In genomic region chr15:75597667-75598341, GRCh38 we compare ENCODE assay signal across 8 cellular contexts. TPM values are rescaled to one million over a fixed set of nuclear protein-coding genes. Genes with fewer than 3 reads are reported as not detected.
DNase-seq lines count a peak whose midpoint lies in the region; ATAC-seq and TF ChIP-seq lines count a peak whose summit lies in the region.

No MANE protein-coding gene starts in this region.

- peak; percentile 12 for DNase-seq in MV-4-11 (lab: John Stamatoyannopoulos, UW)
- DNase-seq in lung microvascular endothelial cell (ENCODE audit: low read depth in 2 of 2): peak; percentile 30 to 31
- no peak for DNase-seq in HK-2 (ENCODE audit: unreplicated experiment)
- no peak for DNase-seq in NCI-H2029 treated with DMSO at 0.1 percent for 48 hours (lab: John Stamatoyannopoulos, UW)

- H4K20me1 ChIP-seq in DOHH2 (ENCODE audit: control insufficient read depth, insufficient read depth, low read depth, low read length): no peaks in the 10 kb centered on the region

- H3K9me3 ChIP-seq in DOHH2 (ENCODE audit: control insufficient read depth, insufficient read depth, low read length): no peaks in the 10 kb centered on the region

- H3K27ac ChIP-seq in DOHH2 (ENCODE audit: low read depth, low read length) (no peak overlapping the region), angular gyrus (ENCODE audit: low read depth, low read length) (peak overlapping the region; percentile 29)

- no peak for ATAC-seq in GM21723 (IDR thresholded peaks at IDR 0.05; ENCODE audit: unreplicated experiment)
- ATAC-seq in HG02588 (IDR thresholded peaks at IDR 0.05; ENCODE audit: unreplicated experiment): no peak

- no peaks in the 10 kb centered on the region for H3K27me3 ChIP-seq in DOHH2 (ENCODE audit: control insufficient read depth, low read length)

- no peaks in the 10 kb centered on the region for H3F3A ChIP-seq in DOHH2 (ENCODE audit: control insufficient read depth, insufficient read depth)

- no peaks in the 10 kb centered on the region for H3K79me2 ChIP-seq in DOHH2 (ENCODE audit: control insufficient read depth, low read length)

- no peaks in the 10 kb centered on the region for H3K9me2 ChIP-seq in DOHH2 (replicated peaks; ENCODE audit: control insufficient read depth, low read length)

- H3K4me1 ChIP-seq in DOHH2 (ENCODE audit: control insufficient read depth, low read length): no peaks in the 10 kb centered on the region

- no peak overlapping the region for H3K4me2 ChIP-seq in DOHH2 (ENCODE audit: low read length)

- TF ChIP-seq CTCF in DOHH2 (IDR thresholded peaks at IDR 0.05; ENCODE audit: low read depth, low read length, poor library complexity, severe bottlenecking): peak; percentile 47

- H3K4me3 ChIP-seq in DOHH2 (ENCODE audit: low read length): no peak overlapping the region

- H3K36me3 ChIP-seq in DOHH2 (ENCODE audit: control insufficient read depth, low read length): peaks cover 48% of the 10 kb centered on the region

RNA-seq across cellular contexts. Expression of gene PTPN9, which starts 18.7 kb away (rescaled TPM):
- 9.2 and 9.7 TPM in 2 replicates for total RNA-seq in lung microvascular endothelial cell

RNA-seq across cellular contexts. Expression of gene SNUPN, which starts 27.7 kb away (rescaled TPM):
- 12.6 and 16.1 TPM in 2 replicates for total RNA-seq in lung microvascular endothelial cell

RNA-seq across cellular contexts. Expression of gene IMP3, which starts 42.2 kb away (rescaled TPM):
- 51.6 and 92.1 TPM in 2 replicates for total RNA-seq in lung microvascular endothelial cell

RNA-seq across cellular contexts. Expression of gene SNX33, which starts 49.9 kb away (rescaled TPM):
- 7.6 and 13.3 TPM in 2 replicates for total RNA-seq in lung microvascular endothelial cell

Comparison
In these comparisons a context has a peak if more than half of its experiments do, and no peak if none do; other contexts are left out.
1. DNase-seq: peak in MV-4-11 (single experiment) and lung microvascular endothelial cell (2 of 2); none in HK-2 (single experiment) and NCI-H2029 treated with DMSO at 0.1 percent for 48 hours (single experiment).